Comparison of ENCODE assay signal across 16 cellular contexts in genomic region chr16:3148256-3149192, GRCh38. TPM values are rescaled to one million over a fixed set of nuclear protein-coding genes. Genes with fewer than 3 reads are reported as not detected.
A peak's percentile ranks its signal among the peaks of the same experiment; 100 is the strongest.
DNase-seq lines count a peak whose midpoint lies in the region; ATAC-seq and TF ChIP-seq lines count a peak whose summit lies in the region.
"Had no signal": no experiment of that assay in that cellular context is flagged by ENCODE, and none has a peak within 500 bp of the region (broad histone marks: within the 10 kb centered on the region; RNA-seq: fewer than 3 reads in every experiment).

No MANE protein-coding gene starts in this region.

- H3K9ac ChIP-seq in BLaER1 = no peak overlapping the region
- H3K9ac ChIP-seq: parathyroid adenoma had no signal

- no peaks in the 10 kb centered on the region for H4K20me1 ChIP-seq in BLaER1

- peaks cover 25% of the 10 kb centered on the region for H3K4me1 Mint-ChIP-seq in activated T-helper 1 cell treated with anti-CD3 and anti-CD28 coated beads, Interleukin-12 subunit alpha, Interleukin-12 subunit beta, Interleukin-2, Interleukin-4 antibody, amounts not matched to agents 30 ng/mL and 10 ng/mL and 1 ng/mL, durations not matched to agents 14 hours and 24 hours and 36 hours (ENCODE audit: low read depth)
- peaks cover 25 to 28% (median 27%) of the 10 kb centered on the region in 3 donors for H3K4me1 Mint-ChIP-seq in naive B cell

- ATAC-seq in naive B cell (ENCODE audit: low read depth in 2 of 2) = no peak
- no peak for ATAC-seq in GM21367 (IDR thresholded peaks at IDR 0.05; ENCODE audit: unreplicated experiment)

- peak; percentile 14 for DNase-seq in GM10266 (ENCODE audit: extremely low spot score)
- DNase-seq in activated T-helper 1 cell treated with anti-CD3 and anti-CD28 coated beads, Interleukin-12 subunit alpha, Interleukin-12 subunit beta, Interleukin-2, Interleukin-4 antibody, amounts not matched to agents 30 ng/mL and 10 ng/mL and 1 ng/mL, durations not matched to agents 14 hours and 24 hours and 36 hours (ENCODE audit: low spot score) = no peak
- no peak for DNase-seq in naive B cell
- no peak for DNase-seq in NCI-H524 treated with DMSO at 0.1 percent for 48 hours (lab: John Stamatoyannopoulos, UW)
- DNase-seq in hepatic stellate cell (ENCODE audit: low spot score) = no peak
- DNase-seq in SW 1271 (lab: John Stamatoyannopoulos, UW) = no peak
- DNase-seq: activated CD4-positive, alpha-beta T cell treated with anti-CD3 and anti-CD28 coated beads, Interleukin-2, amount 50 U/mL, for 1 hour; COR-L47; left ventricle myocardium superior; NCI-H748 treated with DMSO at 0.1 percent for 48 hours; SJCRH30; stimulated activated naive CD4-positive, alpha-beta T cell treated with Interleukin-2 at 50 U/mL for 16 hours had no signal

- no peak for TF ChIP-seq CTCF in GM10266 (IDR thresholded peaks at IDR 0.05; ENCODE audit: control insufficient read depth, insufficient read depth, low read depth, missing control alignments)

- no peak overlapping the region for H3K27ac ChIP-seq in BLaER1
- H3K27ac ChIP-seq: parathyroid adenoma, SJCRH30 had no signal

- H3K27me3 Mint-ChIP-seq in activated T-helper 1 cell treated with anti-CD3 and anti-CD28 coated beads, Interleukin-12 subunit alpha, Interleukin-12 subunit beta, Interleukin-2, Interleukin-4 antibody, amounts not matched to agents 30 ng/mL and 10 ng/mL and 1 ng/mL, durations not matched to agents 14 hours and 24 hours and 36 hours (ENCODE audit: insufficient read depth) = peaks cover 10% of the 10 kb centered on the region
- peaks cover 0 to 15% (median 4%) of the 10 kb centered on the region in 3 donors for H3K27me3 Mint-ChIP-seq in naive B cell

- H3K27ac Mint-ChIP-seq in activated T-helper 1 cell treated with anti-CD3 and anti-CD28 coated beads, Interleukin-12 subunit alpha, Interleukin-12 subunit beta, Interleukin-2, Interleukin-4 antibody, amounts not matched to agents 30 ng/mL and 10 ng/mL and 1 ng/mL, durations not matched to agents 14 hours and 24 hours and 36 hours = peak overlapping the region; percentile 50
- H3K27ac Mint-ChIP-seq in naive B cell = peak overlapping the region in 2 of 6 donors; percentile 15 to 96

- H3K4me3 ChIP-seq in BLaER1 = no peak overlapping the region

- intact Hi-C loops in activated T-helper 1 cell treated with anti-CD3 and anti-CD28 coated beads, Interleukin-12 subunit alpha, Interleukin-12 subunit beta, Interleukin-2, Interleukin-4 antibody, amounts not matched to agents 30 ng/mL and 10 ng/mL and 1 ng/mL, durations not matched to agents 14 hours and 24 hours and 36 hours (cut with micrococcal nuclease) = no loop called here

- peak overlapping the region; percentile 99 for H3K4me2 ChIP-seq in BLaER1

- H3K36me3 ChIP-seq in BLaER1 = no peaks in the 10 kb centered on the region
- H3K36me3 ChIP-seq: SJCRH30 had no signal

- H3K4me3 Mint-ChIP-seq in activated T-helper 1 cell treated with anti-CD3 and anti-CD28 coated beads, Interleukin-12 subunit alpha, Interleukin-12 subunit beta, Interleukin-2, Interleukin-4 antibody, amounts not matched to agents 30 ng/mL and 10 ng/mL and 1 ng/mL, durations not matched to agents 14 hours and 24 hours and 36 hours = peak overlapping the region; percentile 84
- H3K4me3 Mint-ChIP-seq in naive B cell = peak overlapping the region; percentile 75 to 98 (median 88)

- H3K9me3 Mint-ChIP-seq in activated T-helper 1 cell treated with anti-CD3 and anti-CD28 coated beads, Interleukin-12 subunit alpha, Interleukin-12 subunit beta, Interleukin-2, Interleukin-4 antibody, amounts not matched to agents 30 ng/mL and 10 ng/mL and 1 ng/mL, durations not matched to agents 14 hours and 24 hours and 36 hours = no peaks in the 10 kb centered on the region
- H3K9me3 Mint-ChIP-seq in naive B cell = peaks cover 0 to 7% (median 3%) of the 10 kb centered on the region in 7 donors

- H3K4me1 ChIP-seq in BLaER1 = peaks cover 41% of the 10 kb centered on the region

- no peaks in the 10 kb centered on the region for H3K36me3 Mint-ChIP-seq in activated T-helper 1 cell treated with anti-CD3 and anti-CD28 coated beads, Interleukin-12 subunit alpha, Interleukin-12 subunit beta, Interleukin-2, Interleukin-4 antibody, amounts not matched to agents 30 ng/mL and 10 ng/mL and 1 ng/mL, durations not matched to agents 14 hours and 24 hours and 36 hours (ENCODE audit: low read depth)
- H3K36me3 Mint-ChIP-seq in naive B cell = no peaks in the 10 kb centered on the region

- H3K27me3 ChIP-seq in BLaER1 = peaks cover 48% of the 10 kb centered on the region

- H3K9me3 ChIP-seq in BLaER1 = no peaks in the 10 kb centered on the region
- H3K9me3 ChIP-seq: SJCRH30 had no signal

RNA-seq across cellular contexts. Expression of gene ZNF213, which starts 13.7 kb away (rescaled TPM):
- 9.6 and 12.4 TPM in 2 replicates for total RNA-seq in activated T-helper 1 cell treated with anti-CD3 and anti-CD28 coated beads, Interleukin-12 subunit alpha, Interleukin-12 subunit beta, Interleukin-2, Interleukin-4 antibody, amounts not matched to agents 30 ng/mL and 10 ng/mL and 1 ng/mL, durations not matched to agents 14 hours and 24 hours and 36 hours
- 1 to 10 TPM in 4 of 6 donors, under 1 TPM in 1, not detected in 1; 0.38 to 2.7 (median 1.6) TPM for polyA plus RNA-seq in naive B cell (ENCODE audit: low read depth in 6 of 6)

RNA-seq across cellular contexts. Expression of gene ZNF205, which starts 36.1 kb away (rescaled TPM):
- 0.15 and 0.39 TPM in 2 replicates for total RNA-seq in activated T-helper 1 cell treated with anti-CD3 and anti-CD28 coated beads, Interleukin-12 subunit alpha, Interleukin-12 subunit beta, Interleukin-2, Interleukin-4 antibody, amounts not matched to agents 30 ng/mL and 10 ng/mL and 1 ng/mL, durations not matched to agents 14 hours and 24 hours and 36 hours
- under 1 TPM in 1 of 6 donors, not detected in 5; 0.47 TPM for polyA plus RNA-seq in naive B cell (ENCODE audit: low read depth in 6 of 6)

RNA-seq across cellular contexts. Expression of gene OR1F1, which starts 39.5 kb away (rescaled TPM):
- total RNA-seq in activated T-helper 1 cell treated with anti-CD3 and anti-CD28 coated beads, Interleukin-12 subunit alpha, Interleukin-12 subunit beta, Interleukin-2, Interleukin-4 antibody, amounts not matched to agents 30 ng/mL and 10 ng/mL and 1 ng/mL, durations not matched to agents 14 hours and 24 hours and 36 hours = not detected in 2 replicates
- not detected for polyA plus RNA-seq in naive B cell (ENCODE audit: low read depth in 6 of 6)
- total RNA-seq: glomerular endothelial cell, left ventricle myocardium superior had no signal

RNA-seq across cellular contexts. Expression of gene ZSCAN10, which starts 49.4 kb away (rescaled TPM):
- 0.07 TPM in 1 of 2 replicates, not detected in the other for total RNA-seq in activated T-helper 1 cell treated with anti-CD3 and anti-CD28 coated beads, Interleukin-12 subunit alpha, Interleukin-12 subunit beta, Interleukin-2, Interleukin-4 antibody, amounts not matched to agents 30 ng/mL and 10 ng/mL and 1 ng/mL, durations not matched to agents 14 hours and 24 hours and 36 hours
- polyA plus RNA-seq in naive B cell (ENCODE audit: low read depth in 6 of 6) = not detected
- total RNA-seq: glomerular endothelial cell, left ventricle myocardium superior had no signal
